22 cellular contexts compared by ENCODE assay signal in genomic region chr7:142150869-142151268, GRCh38. TPM values are rescaled to one million over a fixed set of nuclear protein-coding genes. Genes with fewer than 3 reads are reported as not detected.
DNase-seq lines count a peak whose midpoint lies in the region; ATAC-seq, FAIRE-seq and TF ChIP-seq lines count a peak whose summit lies in the region.
"Had no signal": no experiment of that assay in that cellular context is flagged by ENCODE, and none has a peak within 500 bp of the region (broad histone marks: within the 10 kb centered on the region; RNA-seq: fewer than 3 reads in every experiment).

No MANE protein-coding gene starts in this region.

- H3K56ac ChIP-seq in IMR-90 (ENCODE audit: extremely low read depth, insufficient read depth, low read length): no peak overlapping the region

- no peak overlapping the region for H3K9ac ChIP-seq in IMR-90 (ENCODE audit: low read depth, low read length)
- no peak overlapping the region for H3K9ac ChIP-seq in K562 (ENCODE audit: insufficient read depth in 1 of 2, low read depth in 2 of 2, low read length in 2 of 2)

- no peak overlapping the region for H2BK15ac ChIP-seq in IMR-90 (ENCODE audit: low read depth, low read length)

- H3K36me3 ChIP-seq in IMR-90 (ENCODE audit: control insufficient read depth, insufficient read depth, low read length): no peaks in the 10 kb centered on the region
- no peaks in the 10 kb centered on the region for H3K36me3 ChIP-seq in K562 (ENCODE audit: control insufficient read depth, insufficient read depth, low read length)
- H3K36me3 ChIP-seq: HAP-1 had no signal

- H3K27ac Mint-ChIP-seq in stimulated activated naive B cell treated with anti-CD40 and anti-IgM and Interleukin-4, amounts not matched to agents 10 μg/mL and 1 μg/mL and 100 μg/mL, for 72 hours: no peak overlapping the region
- H3K27ac Mint-ChIP-seq: CD4-positive, alpha-beta memory T cell; HFFc6 had no signal

- H3K23ac ChIP-seq in IMR-90 (ENCODE audit: low read depth, low read length): no peak overlapping the region

- H3K9me3 ChIP-seq in A549 (peaks cover 3% of the 10 kb centered on the region; the same call in 1 of the 3 replicates), IMR-90 (ENCODE audit: control insufficient read depth, insufficient read depth, low read length) (peaks cover 15% of the 10 kb centered on the region), K562 (replicated peaks; ENCODE audit: control insufficient read depth, insufficient read depth, low read depth, low read length) (no peaks in the 10 kb centered on the region)
- H3K9me3 ChIP-seq: HAP-1 had no signal

- H2AK5ac ChIP-seq in IMR-90 (ENCODE audit: low read depth, low read length): no peak overlapping the region

- no peak overlapping the region for H2BK20ac ChIP-seq in IMR-90 (ENCODE audit: low read depth, low read length)

- no peak overlapping the region for H2AK9ac ChIP-seq in IMR-90 (replicated peaks; ENCODE audit: low read depth, low read length, poor library complexity)

- no peak overlapping the region for H4K8ac ChIP-seq in IMR-90 (ENCODE audit: low read depth in 2 of 2, low read length in 2 of 2)

- TF ChIP-seq EP300 in A549 (IDR thresholded peaks at IDR 0.05) (no peak), K562 (IDR thresholded peaks at IDR 0.05; ENCODE audit: low read length) (no peak)

- intact Hi-C loops in IMR-90 (cut with micrococcal nuclease): no loop called here
- intact Hi-C loops in K562 (cut with micrococcal nuclease): no loop called here

- H3K27me3 Mint-ChIP-seq in stimulated activated naive B cell treated with anti-CD40 and anti-IgM and Interleukin-4, amounts not matched to agents 10 μg/mL and 1 μg/mL and 100 μg/mL, for 72 hours: no peaks in the 10 kb centered on the region

- POLR2A ChIA-PET in A549 (lab: Yijun Ruan, JAX): no interaction called here
- POLR2A ChIA-PET in IMR-90 (lab: Charles Lee; ENCODE audit: unreplicated experiment): no interaction called here
- POLR2A ChIA-PET in K562 (lab: Yijun Ruan, JAX): interaction anchor here (0.5 kb wide), 1 partner anchor 179 kb away, joined by 3 read pairs; no protein-coding TSS in a partner anchor

- CTCF ChIA-PET in A549 (lab: Yijun Ruan, JAX) (no interaction called here), IMR-90 (lab: Yijun Ruan, JAX) (no interaction called here), K562 (lab: Yijun Ruan, JAX; ENCODE audit: low intra/inter-chr PET ratio) (no interaction called here)

- H3K27ac ChIP-seq in A549: no peak overlapping the region
- H3K27ac ChIP-seq in IMR-90 (ENCODE audit: insufficient read depth, low read length): no peak overlapping the region
- no peak overlapping the region for H3K27ac ChIP-seq in K562 (ENCODE audit: extremely low read depth, low read depth, low read length)

- H4K5ac ChIP-seq in IMR-90 (ENCODE audit: low read depth, low read length): no peak overlapping the region

- dilution Hi-C loops in IMR-90 (cut with HindIII; ENCODE audit: low sequenced_read_pairs, unreplicated experiment): no loop called here

- H4K91ac ChIP-seq in IMR-90 (ENCODE audit: insufficient read depth, low read depth, low read length): no peak overlapping the region

- no peaks in the 10 kb centered on the region for H3K79me2 ChIP-seq in K562 (ENCODE audit: control insufficient read depth, insufficient read depth, low read length)

- H3K27me3 ChIP-seq in IMR-90 (ENCODE audit: control insufficient read depth, insufficient read depth, low read length) (no peaks in the 10 kb centered on the region), K562 (ENCODE audit: control insufficient read depth in 2 of 2, insufficient read depth in 2 of 2, low read length in 2 of 2) (no peaks in the 10 kb centered on the region)

- no peaks in the 10 kb centered on the region for H3K79me1 ChIP-seq in IMR-90 (ENCODE audit: low read depth in 1 of 2, low read length in 2 of 2)

- H3K18ac ChIP-seq in IMR-90 (ENCODE audit: low read depth, low read length): no peak overlapping the region

- no peaks in the 10 kb centered on the region for H3K4me1 Mint-ChIP-seq in stimulated activated naive B cell treated with anti-CD40 and anti-IgM and Interleukin-4, amounts not matched to agents 10 μg/mL and 1 μg/mL and 100 μg/mL, for 72 hours
- H3K4me1 Mint-ChIP-seq: CD4-positive, alpha-beta memory T cell had no signal

- H3K9me3 Mint-ChIP-seq in stimulated activated naive B cell treated with anti-CD40 and anti-IgM and Interleukin-4, amounts not matched to agents 10 μg/mL and 1 μg/mL and 100 μg/mL, for 72 hours: no peaks in the 10 kb centered on the region

- TF ChIP-seq RAD21 in A549 (conservative IDR thresholded peaks at IDR 0.05 in 1 of 2, IDR thresholded peaks at IDR 0.05 in 1 of 2): no peak
- TF ChIP-seq RAD21 in IMR-90 (IDR thresholded peaks at IDR 0.05; ENCODE audit: low read length): no peak
- no peak for TF ChIP-seq RAD21 in K562 (CRISPR knock-in tag; conservative IDR thresholded peaks at IDR 0.05 in 1 of 2, IDR thresholded peaks at IDR 0.05 in 1 of 2)

- ATAC-seq in A549 (no peak), IMR-90 (ENCODE audit: low read depth) (no peak), K562 (no peak), GM21423 (IDR thresholded peaks at IDR 0.05; ENCODE audit: unreplicated experiment) (no peak)
- ATAC-seq in stimulated activated naive B cell treated with anti-CD40 and anti-IgM and Interleukin-4, amounts not matched to agents 10 μg/mL and 1 μg/mL and 100 μg/mL, for 72 hours (replicated peaks): no peak

- no peaks in the 10 kb centered on the region for H3K9me1 ChIP-seq in IMR-90 (ENCODE audit: insufficient read depth, low read length)
- H3K9me1 ChIP-seq in K562 (ENCODE audit: control insufficient read depth, insufficient read depth, low read length): no peaks in the 10 kb centered on the region

- no peak overlapping the region for H3K4me3 Mint-ChIP-seq in stimulated activated naive B cell treated with anti-CD40 and anti-IgM and Interleukin-4, amounts not matched to agents 10 μg/mL and 1 μg/mL and 100 μg/mL, for 72 hours
- H3K4me3 Mint-ChIP-seq: CD4-positive, alpha-beta memory T cell; HFFc6 had no signal

- H3K4me3 ChIP-seq in A549 (no peak overlapping the region), IMR-90 (ENCODE audit: insufficient read depth, low read depth, low read length) (no peak overlapping the region), K562 (no peak overlapping the region), foreskin fibroblast (ENCODE audit: low read depth in 1 of 2, low read length in 2 of 2) (no peak overlapping the region)
- H3K4me3 ChIP-seq: HAP-1 had no signal

- H2BK5ac ChIP-seq in IMR-90 (ENCODE audit: low read depth, low read length, poor library complexity, severe bottlenecking): no peak overlapping the region

- WGBS in A549 (ENCODE audit: missing lambda C conversion rate): 81% methylated on average over 2 of the region's 2 CpGs
- 50% methylated on average over 1 of the region's 2 CpGs; no CpG with 5 or more reads in 1 of the 2 experiments for WGBS in IMR-90 (ENCODE audit: extremely low coverage in 2 of 2, insufficient read length in 1 of 2), 2 experiments
- 4% methylated on average over 2 of the region's 2 CpGs for WGBS in K562 (ENCODE audit: insufficient coverage, low coverage, missing lambda C conversion rate)

- H2AFZ ChIP-seq in IMR-90 (replicated peaks; ENCODE audit: low read length, poor library complexity): no peak overlapping the region
- no peak overlapping the region for H2AFZ ChIP-seq in K562 (ENCODE audit: low read depth, low read length)

- no peak for TF ChIP-seq POLR2A in A549 (IDR thresholded peaks at IDR 0.05; ENCODE audit: low read length)
- no peak for TF ChIP-seq POLR2A in IMR-90 (IDR thresholded peaks at IDR 0.05; ENCODE audit: low read depth, low read length)
- no peak for TF ChIP-seq POLR2A in K562 (conservative IDR thresholded peaks at IDR 0.05)

- no peak overlapping the region for H2BK120ac ChIP-seq in IMR-90 (ENCODE audit: low read depth, low read length)

- no peak overlapping the region for H3K14ac ChIP-seq in IMR-90 (replicated peaks; ENCODE audit: low read depth, low read length)

- H4K20me1 ChIP-seq in IMR-90 (ENCODE audit: insufficient read depth, low read length) (no peaks in the 10 kb centered on the region), K562 (replicated peaks; ENCODE audit: control insufficient read depth, insufficient read depth, low read length) (no peaks in the 10 kb centered on the region)

- H3K36me3 Mint-ChIP-seq in stimulated activated naive B cell treated with anti-CD40 and anti-IgM and Interleukin-4, amounts not matched to agents 10 μg/mL and 1 μg/mL and 100 μg/mL, for 72 hours: no peaks in the 10 kb centered on the region
- H3K36me3 Mint-ChIP-seq: CD4-positive, alpha-beta memory T cell had no signal

- H3K4me1 ChIP-seq in A549 (peaks cover 5% of the 10 kb centered on the region; the same call in 2 of the 3 replicates), IMR-90 (ENCODE audit: control insufficient read depth, insufficient read depth, low read length) (no peaks in the 10 kb centered on the region), K562 (replicated peaks in 1 of 2; ENCODE audit: control insufficient read depth in 2 of 2, insufficient read depth in 2 of 2, low read length in 2 of 2) (no peaks in the 10 kb centered on the region)
- H3K4me1 ChIP-seq: HAP-1 had no signal

- BruUV-seq in IMR-90 (replicated peaks; lab: Mats Ljungman, UMichigan) (no TSS peak), K562 (replicated peaks; lab: Mats Ljungman, UMichigan) (no TSS peak)

- in situ Hi-C loops in IMR-90 (cut with MboI; ENCODE audit: low sequenced_read_pairs): no loop called here
- in situ Hi-C loops in K562 (cut with MboI): no loop called here

- no peak for FAIRE-seq in A549 (lab: Jason Lieb, UNC)
- FAIRE-seq in K562 (lab: Jason Lieb, UNC): no peak
- FAIRE-seq: GM12891, GM18507, H54 had no signal

- H3K4me2 ChIP-seq in A549: no peak overlapping the region
- no peak overlapping the region for H3K4me2 ChIP-seq in IMR-90 (ENCODE audit: low read depth, low read length)
- H3K4me2 ChIP-seq in K562 (ENCODE audit: insufficient read depth, low read length): no peak overlapping the region

- DNase-seq in A549 (ENCODE audit: low read depth in 1 of 2, low spot score in 1 of 2): no peak
- DNase-seq in IMR-90: no peak
- no peak for DNase-seq in K562 (ENCODE audit: extremely low read depth in 1 of 4, low spot score in 3 of 4)
- DNase-seq in stimulated activated naive B cell treated with anti-CD40 and anti-IgM and Interleukin-4, amounts not matched to agents 10 μg/mL and 1 μg/mL and 100 μg/mL, for 72 hours: no peak
- no peak for DNase-seq in foreskin fibroblast
- DNase-seq: 8988T; C1 segment of cervical spinal cord; CD4-positive, alpha-beta memory T cell; COR-L47; DMS79 treated with DMSO at 0.1 percent for 48 hours; GF-D8; GOT3; HFFc6 had no signal

- no peak for TF ChIP-seq CTCF in A549 (IDR thresholded peaks at IDR 0.05)
- TF ChIP-seq CTCF in IMR-90 (conservative IDR thresholded peaks at IDR 0.05; ENCODE audit: low read depth, low read length): no peak
- TF ChIP-seq CTCF in K562 (IDR thresholded peaks at IDR 0.05 in 2 of 3, conservative IDR thresholded peaks at IDR 0.05 in 1 of 3; ENCODE audit: insufficient read depth in 2 of 3, low read depth in 1 of 3, low read length in 3 of 3): no peak
- TF ChIP-seq CTCF in foreskin fibroblast (IDR thresholded peaks at IDR 0.05; ENCODE audit: low read depth, low read length): no peak

- no peak overlapping the region for H3K4ac ChIP-seq in IMR-90 (ENCODE audit: low read depth, low read length)

RNA-seq across cellular contexts. Expression of gene MGAM2, which starts 39.4 kb away (rescaled TPM):
- polyA plus RNA-seq in A549 (2011; rRNA removed) (0.25 TPM in 2 replicates), A549 (2017; fragmentation: RNase III; extraction: RNeasy Plus Mini Kit Qiagen cat#74134 plus additional on column Dnase treatment) (0.01 to 0.07 TPM in 2 of 3 replicates, not detected in the other), IMR-90 (2012; rRNA removed) (not detected in 2 replicates), K562 (2011; rRNA removed) (0.01 and 0.03 TPM in 2 replicates), K562 (2014; fragmentation: Illumina TruSeq; extraction: Trizol) (not detected in 2 replicates), K562 (2014; fragmentation: Nextera tagmentation; extraction: Ambion mirVana) (not detected), K562 (2014; rRNA removed) (not detected in 2 replicates)
- polyA plus RNA-seq in A549 (2012; cell fraction: cytosol; rRNA removed): 0.01 and 0.04 TPM in 2 replicates
- polyA plus RNA-seq in A549 (2012; cell fraction: nucleus; rRNA removed): 0.04 and 0.06 TPM in 2 replicates
- 0.34 and 0.37 TPM in 2 replicates for polyA minus RNA-seq in A549 (2011; rRNA and poly(A)+ RNA removed)
- total RNA-seq in IMR-90 (2012; rRNA removed) (not detected in 2 replicates), K562 (2014; rRNA removed) (not detected in 2 replicates), K562 (2014; rRNA removed; fragmentation: Illumina TruSeq; extraction: Trizol) (not detected in 2 replicates), K562 (2015; rRNA removed; fragmentation: Illumina TruSeq; extraction: Trizol) (not detected in 2 replicates), K562 (2021) (0.02 TPM in 1 of 2 replicates, not detected in the other)
- not detected in 2 replicates for polyA plus RNA-seq in IMR-90 (2012; cell fraction: cytosol; rRNA removed)
- not detected in 2 replicates for polyA plus RNA-seq in IMR-90 (2012; cell fraction: nucleus; rRNA removed; ENCODE audit: low replicate concordance)
- total RNA-seq in K562 (2011; cell fraction: chromatin; rRNA removed; ENCODE audit: low replicate concordance): not detected in 2 replicates
- not detected in 2 replicates for total RNA-seq in K562 (2011; cell fraction: nucleolus; rRNA removed)
- 0.07 TPM in 1 of 2 replicates, not detected in the other for total RNA-seq in K562 (2011; cell fraction: nucleoplasm; rRNA removed)
- polyA plus RNA-seq in K562 (2011; cell fraction: cytosol; rRNA removed): 0.01 TPM in 1 of 2 replicates, not detected in the other
- polyA plus RNA-seq in K562 (2011; cell fraction: nucleus; rRNA removed): 0.03 and 0.11 TPM in 2 replicates
- polyA plus RNA-seq in K562 (2012): not detected in 2 replicates
- polyA minus RNA-seq in K562 (2011; rRNA and poly(A)+ RNA removed): not detected in 2 replicates
- polyA minus RNA-seq in K562 (2011; cell fraction: cytosol; rRNA and poly(A)+ RNA removed): not detected in 2 replicates
- 0.11 TPM in 1 of 2 replicates, not detected in the other for polyA minus RNA-seq in K562 (2011; cell fraction: nucleus; rRNA and poly(A)+ RNA removed)
- total RNA-seq: A673; CD4-positive, alpha-beta memory T cell; Daoy; G401; HFFc6 had no signal
- polyA plus RNA-seq: BJ; CD4-positive, alpha-beta memory T cell had no signal

Comparison
In these comparisons a context has a peak if more than half of its experiments do, and no peak if none do; other contexts are left out.
1. Of the 35 proteins assayed by ChIP-seq in both K562 and A549: peak only in K562: none; only in A549: none; in both: MAFK; in neither: 34.